In the genomic region with DNA sequence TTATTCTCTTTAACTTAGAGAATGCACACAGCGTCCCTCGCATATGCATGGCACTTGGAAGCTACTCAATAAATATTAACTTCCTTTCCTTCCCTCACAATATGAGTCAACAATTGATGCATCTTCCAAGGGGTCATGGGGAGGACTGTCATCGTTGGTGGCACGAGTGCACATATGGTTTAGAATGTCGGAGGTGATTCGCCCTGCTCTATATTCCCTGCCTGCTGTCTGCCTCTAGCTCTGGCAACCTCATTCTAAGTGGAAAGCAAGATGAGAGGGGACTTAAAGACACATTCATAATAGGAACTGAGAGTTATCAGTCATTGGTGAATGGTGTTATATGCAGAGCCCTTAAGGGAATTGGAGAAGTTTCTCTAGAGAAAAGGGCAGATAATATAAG, we compare ENCODE assay signal across 22 cellular contexts. TPM values are rescaled to one million over a fixed set of nuclear protein-coding genes. Genes with fewer than 3 reads are reported as not detected.
"Had no signal": no experiment of that assay in that cellular context is flagged by ENCODE, and none has a peak within 500 bp of the region (broad histone marks: within the 10 kb centered on the region; RNA-seq: fewer than 3 reads in every experiment).

No MANE protein-coding gene starts in this region.

- H3K9me3 ChIP-seq: breast epithelium, esophagus squamous epithelium, mucosa of descending colon, right atrium auricular region, tibial artery had no signal

- H3K27me3 ChIP-seq: breast epithelium, esophagus squamous epithelium, neural progenitor cell, right atrium auricular region, tibial artery had no signal

- ATAC-seq: activated CD4-positive, CD25-positive, alpha-beta regulatory T cell treated with anti-CD3 and anti-CD28 coated beads, Interleukin-2, amount 50 U/mL, for 24 hours; left cardiac atrium; mucosa of descending colon; naive thymus-derived CD4-positive, alpha-beta T cell had no signal

- H3K4me3 ChIP-seq: breast epithelium, esophagus squamous epithelium, mucosa of descending colon, neural progenitor cell, right atrium auricular region, skin epidermis, tibial artery had no signal

- H3K27me3 Mint-ChIP-seq: activated naive CD4-positive, alpha-beta T cell treated with anti-CD3 and anti-CD28 coated beads, Interleukin-2, amount 50 U/mL, for 24 hours; naive thymus-derived CD4-positive, alpha-beta T cell; progenitor cell of endocrine pancreas had no signal

- H3K4me3 Mint-ChIP-seq: activated naive CD4-positive, alpha-beta T cell treated with anti-CD3 and anti-CD28 coated beads, Interleukin-2, amount 50 U/mL, for 24 hours; activated T-cell treated with anti-CD3 and anti-CD28 coated beads, Interleukin-2, amount 50 U/mL, for 72 hours; naive thymus-derived CD4-positive, alpha-beta T cell; neural progenitor cell; T-helper 2 cell treated with Interferon-gamma antibody and Interleukin-4, amounts not matched to agents 5 μg/mL and 100 μg/mL, for 36 hours had no signal

- H3K9me3 Mint-ChIP-seq: activated naive CD4-positive, alpha-beta T cell treated with anti-CD3 and anti-CD28 coated beads, Interleukin-2, amount 50 U/mL, for 24 hours; activated T-cell treated with anti-CD3 and anti-CD28 coated beads, Interleukin-2, amount 50 U/mL, for 72 hours; naive thymus-derived CD4-positive, alpha-beta T cell; neural progenitor cell; T-helper 2 cell treated with Interferon-gamma antibody and Interleukin-4, amounts not matched to agents 5 μg/mL and 100 μg/mL, for 36 hours had no signal

- DNase-seq: activated gamma-delta T cell; activated T-cell treated with anti-CD3 and anti-CD28 coated beads, Interleukin-2, amount 50 U/mL, for 72 hours; cortex of kidney; effector CD4-positive, alpha-beta T cell; esophagus squamous epithelium; left cardiac atrium; mesenchymal stem cell; mucosa of descending colon; naive thymus-derived CD4-positive, alpha-beta T cell; stimulated activated CD4-positive, alpha-beta T cell treated with anti-CD3 and anti-CD28 coated beads, Interleukin-2, amount 100 ng/mL, for 48 hours; tibial artery had no signal

- H3K4me1 Mint-ChIP-seq: activated naive CD4-positive, alpha-beta T cell treated with anti-CD3 and anti-CD28 coated beads, Interleukin-2, amount 50 U/mL, for 24 hours; neural progenitor cell had no signal

- H3K27ac Mint-ChIP-seq: activated naive CD4-positive, alpha-beta T cell treated with anti-CD3 and anti-CD28 coated beads, Interleukin-2, amount 50 U/mL, for 24 hours; activated T-cell treated with anti-CD3 and anti-CD28 coated beads, Interleukin-2, amount 50 U/mL, for 72 hours; naive thymus-derived CD4-positive, alpha-beta T cell; neural progenitor cell; progenitor cell of endocrine pancreas; T-helper 2 cell treated with Interferon-gamma antibody and Interleukin-4, amounts not matched to agents 5 μg/mL and 100 μg/mL, for 36 hours had no signal

- H3K36me3 ChIP-seq: breast epithelium, neural progenitor cell, right atrium auricular region had no signal

- H3K27ac ChIP-seq: breast epithelium, esophagus squamous epithelium, neural progenitor cell, right atrium auricular region, skin epidermis, tibial artery had no signal

- FAIRE-seq: astrocyte, urothelium cell line had no signal

- H3K4me1 ChIP-seq: breast epithelium, esophagus squamous epithelium, neural progenitor cell, right atrium auricular region, tibial artery had no signal

RNA-seq across cellular contexts. Expression of a gene that starts 44.6 kb away (rescaled TPM):
- total RNA-seq: lower leg skin, mucosa of descending colon had no signal
